Comparison of ENCODE assay signal across 15 cellular contexts in the genomic region with DNA sequence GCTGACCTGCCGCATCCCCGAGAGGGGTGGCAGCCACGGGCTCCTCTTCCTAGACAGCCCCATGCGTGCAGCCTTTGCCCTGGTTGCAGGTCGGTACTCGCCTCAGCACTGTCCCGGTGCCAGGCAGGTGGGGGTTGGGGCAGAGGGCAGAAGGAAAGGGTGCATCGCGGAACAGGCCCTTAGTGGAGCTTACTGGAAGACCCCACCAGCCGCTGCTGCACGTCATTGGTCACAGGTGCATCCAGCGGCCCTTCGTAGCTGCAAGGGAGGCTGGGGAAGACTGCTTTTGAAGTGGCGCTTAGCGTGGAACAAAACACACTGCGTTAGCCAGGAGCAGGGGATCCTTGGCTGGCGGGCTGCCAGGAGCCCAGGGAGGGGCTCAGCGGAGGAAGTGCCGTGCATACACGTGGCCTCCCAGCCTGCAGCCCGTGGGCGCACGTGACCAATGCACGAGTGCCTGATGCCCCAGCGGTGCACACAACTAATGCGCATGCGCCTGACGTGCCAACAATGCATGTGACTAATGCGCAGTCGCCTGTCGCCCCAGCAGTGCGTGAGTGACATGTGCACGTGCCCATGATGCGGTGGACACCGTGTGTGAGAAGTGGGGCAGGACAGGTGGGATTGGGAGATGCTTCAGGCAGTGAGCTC. TPM values are rescaled to one million over a fixed set of nuclear protein-coding genes. Genes with fewer than 3 reads are reported as not detected.
A peak's percentile ranks its signal among the peaks of the same experiment; 100 is the strongest.
DNase-seq lines count a peak whose midpoint lies in the region; ATAC-seq, FAIRE-seq and TF ChIP-seq lines count a peak whose summit lies in the region.
"Had no signal": no experiment of that assay in that cellular context is flagged by ENCODE, and none has a peak within 500 bp of the region (broad histone marks: within the 10 kb centered on the region; RNA-seq: fewer than 3 reads in every experiment).

No MANE protein-coding gene starts in this region.

- H3K4me3 Mint-ChIP-seq in T-helper 1 cell treated with Interleukin-12 subunit alpha and Interleukin-12 subunit beta and Interleukin-4 antibody, amounts not matched to agents 30 μg/mL and 1 μg/mL, for 36 hours = no peak overlapping the region
- H3K4me3 Mint-ChIP-seq: activated naive CD4-positive, alpha-beta T cell treated with anti-CD3 and anti-CD28 coated beads, Interleukin-2, amount 50 U/mL, for 24 hours; stimulated activated naive B cell treated with anti-CD40 and anti-IgM and Interleukin-4, amounts not matched to agents 10 μg/mL and 1 μg/mL and 100 μg/mL, for 72 hours had no signal

- POLR2A ChIA-PET in A549 (lab: Yijun Ruan, JAX) = interaction anchor here (0.5 to 1.0 kb wide), 2 partner anchors 84 to 91 kb away, joined by 4 to 8 read pairs; no protein-coding TSS in a partner anchor

- no peak for ATAC-seq in A549
- no peak for ATAC-seq in psoas muscle
- no peak for ATAC-seq in HG02642 (IDR thresholded peaks at IDR 0.05; ENCODE audit: poor library complexity, unreplicated experiment)
- ATAC-seq in HG03139 (IDR thresholded peaks at IDR 0.05; ENCODE audit: unreplicated experiment) = no peak
- ATAC-seq: stimulated activated naive B cell treated with anti-CD40 and anti-IgM and Interleukin-4, amounts not matched to agents 10 μg/mL and 1 μg/mL and 100 μg/mL, for 72 hours had no signal

- 96% methylated on average over 29 of the region's 35 CpGs for WGBS in A549 (ENCODE audit: missing lambda C conversion rate)
- 89 to 94% (median 90%) methylated on average over 35 of the region's 35 CpGs for WGBS in psoas muscle, 3 donors

- no peak overlapping the region for H3K4me3 ChIP-seq in A549
- no peak overlapping the region for H3K4me3 ChIP-seq in NB4 (ENCODE audit: low read depth, low read length)
- H3K4me3 ChIP-seq in psoas muscle = no peak overlapping the region

- intact Hi-C loops in psoas muscle (cut with DNase I) = loop anchor here in 1 of 2 donors (5.0 kb wide), 1 partner anchor 47 kb away; no protein-coding TSS in a partner anchor

- peak; percentile 13; the same call in 1 of the 2 replicates for TF ChIP-seq POLR2A in A549 (IDR thresholded peaks at IDR 0.05; ENCODE audit: low read length)
- no peak for TF ChIP-seq POLR2A in NB4 (IDR thresholded peaks at IDR 0.05; ENCODE audit: extremely low read depth, insufficient read length)

- DNase-seq in T-helper 1 cell (no peak), A549 (ENCODE audit: low read depth in 1 of 2, low spot score in 1 of 2) (no peak), NB4 (ENCODE audit: low read depth) (peak; percentile 35), mesenteric fat pad (ENCODE audit: low spot score) (peak; percentile 87), psoas muscle (no peak)
- DNase-seq: activated CD4-positive, CD25-positive, alpha-beta regulatory T cell; cortex of kidney; NCI-H1417; NCI-H446; stimulated activated naive B cell treated with anti-CD40 and anti-IgM and Interleukin-4, amounts not matched to agents 10 μg/mL and 1 μg/mL and 100 μg/mL, for 72 hours had no signal

- peaks cover 3 to 54% of the 10 kb centered on the region in 2 donors for H3K36me3 ChIP-seq in psoas muscle (ENCODE audit: insufficient read depth in 1 of 2, low read depth in 1 of 2)

- peaks cover 3% of the 10 kb centered on the region for H3K36me3 Mint-ChIP-seq in T-helper 1 cell treated with Interleukin-12 subunit alpha and Interleukin-12 subunit beta and Interleukin-4 antibody, amounts not matched to agents 30 μg/mL and 1 μg/mL, for 36 hours (ENCODE audit: low read depth)

- CTCF ChIA-PET in A549 (lab: Yijun Ruan, JAX) = interaction anchor here (0.7 to 3.3 kb wide), 3 partner anchors 16 to 786 kb away, joined by 3 to 15 read pairs (median 3); partner anchors contain the start of gene PUS1

- no peaks in the 10 kb centered on the region for H3K4me1 ChIP-seq in A549
- H3K4me1 ChIP-seq in psoas muscle = no peaks in the 10 kb centered on the region

- H3K9me3 Mint-ChIP-seq in T-helper 1 cell treated with Interleukin-12 subunit alpha and Interleukin-12 subunit beta and Interleukin-4 antibody, amounts not matched to agents 30 μg/mL and 1 μg/mL, for 36 hours = no peaks in the 10 kb centered on the region
- H3K9me3 Mint-ChIP-seq: activated naive CD4-positive, alpha-beta T cell treated with anti-CD3 and anti-CD28 coated beads, Interleukin-2, amount 50 U/mL, for 24 hours; stimulated activated naive B cell treated with anti-CD40 and anti-IgM and Interleukin-4, amounts not matched to agents 10 μg/mL and 1 μg/mL and 100 μg/mL, for 72 hours had no signal

- no peak for TF ChIP-seq CTCF in A549 (IDR thresholded peaks at IDR 0.05)
- no peak for TF ChIP-seq CTCF in NB4 (IDR thresholded peaks at IDR 0.05; ENCODE audit: low read depth, low read length)
- no peak for TF ChIP-seq CTCF in psoas muscle (IDR thresholded peaks at IDR 0.05)

- no peaks in the 10 kb centered on the region for H3K27me3 ChIP-seq in psoas muscle (ENCODE audit: insufficient read depth in 3 of 3, low read length in 2 of 3)

- H3K9me3 ChIP-seq in A549 = no peaks in the 10 kb centered on the region
- no peaks in the 10 kb centered on the region for H3K9me3 ChIP-seq in psoas muscle

- H3K4me1 Mint-ChIP-seq in T-helper 1 cell treated with Interleukin-12 subunit alpha and Interleukin-12 subunit beta and Interleukin-4 antibody, amounts not matched to agents 30 μg/mL and 1 μg/mL, for 36 hours (ENCODE audit: low read depth) = peaks cover 14% of the 10 kb centered on the region

- TF ChIP-seq RAD21 in A549 (conservative IDR thresholded peaks at IDR 0.05 in 1 of 2, IDR thresholded peaks at IDR 0.05 in 1 of 2) = no peak

- H3K4me2 ChIP-seq in A549 = no peak overlapping the region

- H3K27ac ChIP-seq in A549 = no peak overlapping the region
- H3K27ac ChIP-seq in psoas muscle = no peak overlapping the region

- no peak for TF ChIP-seq EP300 in A549 (IDR thresholded peaks at IDR 0.05)

- no peak for FAIRE-seq in A549 (lab: Jason Lieb, UNC)
- FAIRE-seq: frontal cortex had no signal

- H3K27me3 Mint-ChIP-seq in T-helper 1 cell treated with Interleukin-12 subunit alpha and Interleukin-12 subunit beta and Interleukin-4 antibody, amounts not matched to agents 30 μg/mL and 1 μg/mL, for 36 hours (ENCODE audit: low read depth) = no peaks in the 10 kb centered on the region
- H3K27me3 Mint-ChIP-seq: activated naive CD4-positive, alpha-beta T cell treated with anti-CD3 and anti-CD28 coated beads, Interleukin-2, amount 50 U/mL, for 24 hours; stimulated activated naive B cell treated with anti-CD40 and anti-IgM and Interleukin-4, amounts not matched to agents 10 μg/mL and 1 μg/mL and 100 μg/mL, for 72 hours had no signal

- H3K27ac Mint-ChIP-seq in T-helper 1 cell treated with Interleukin-12 subunit alpha and Interleukin-12 subunit beta and Interleukin-4 antibody, amounts not matched to agents 30 μg/mL and 1 μg/mL, for 36 hours = peak overlapping the region; percentile 31

TF ChIP-seq in A549, 52 proteins besides CTCF, POLR2A, EP300 and RAD21:
- TF ChIP-seq BHLHE40 (IDR thresholded peaks at IDR 0.05; ENCODE audit: low read depth, low read length) (no peak), FOSB (CRISPR knock-in tag; IDR thresholded peaks at IDR 0.05) (peak; percentile 28; the same call in 1 of the 2 replicates), POLR2AphosphoS2 (conservative IDR thresholded peaks at IDR 0.05; ENCODE audit: low read length) (peak; percentile 71; the same call in 1 of the 2 replicates), JUN (IDR thresholded peaks at IDR 0.05) (peak in 1 of 2 experiments; percentile 54; a peak in 1 of 5 replicates)
TF ChIP-seq in A549: peak in this region for 3.

RNA-seq across cellular contexts. Expression of gene EP400, which starts 5.0 kb away (rescaled TPM):
- 9.7 and 18.5 TPM in 2 replicates for polyA plus RNA-seq in A549 (2011; rRNA removed)
- 9.4 and 11.5 TPM in 2 replicates for polyA plus RNA-seq in A549 (2012; cell fraction: cytosol; rRNA removed)
- 35.1 and 46.1 TPM in 2 replicates for polyA plus RNA-seq in A549 (2012; cell fraction: nucleus; rRNA removed)
- 14.9 to 18.0 TPM (median 15.2 TPM) in 3 replicates for polyA plus RNA-seq in A549 (2017; fragmentation: RNase III; extraction: RNeasy Plus Mini Kit Qiagen cat#74134 plus additional on column Dnase treatment)
- polyA minus RNA-seq in A549 (2011; rRNA and poly(A)+ RNA removed) = 21.2 and 25.8 TPM in 2 replicates
- total RNA-seq in mesenteric fat pad = 43.2 TPM
- total RNA-seq in psoas muscle = 10 to 100 TPM; 18.4 to 24.5 (median 22.9) TPM
- polyA plus RNA-seq in psoas muscle = 10 to 100 TPM in 1 of 3 donors, 1 to 10 TPM in 2; 8.0 to 11.8 (median 9.4) TPM

RNA-seq across cellular contexts. Expression of gene PUS1, which starts 15.7 kb away (rescaled TPM):
- polyA plus RNA-seq in A549 (2011; rRNA removed) = 47.9 and 62.8 TPM in 2 replicates
- polyA plus RNA-seq in A549 (2012; cell fraction: cytosol; rRNA removed) = 173 and 184 TPM in 2 replicates
- 253 and 289 TPM in 2 replicates for polyA plus RNA-seq in A549 (2012; cell fraction: nucleus; rRNA removed)
- polyA plus RNA-seq in A549 (2017; fragmentation: RNase III; extraction: RNeasy Plus Mini Kit Qiagen cat#74134 plus additional on column Dnase treatment) = 50.3 to 55.0 TPM (median 51.1 TPM) in 3 replicates
- polyA minus RNA-seq in A549 (2011; rRNA and poly(A)+ RNA removed) = 50.5 and 54.5 TPM in 2 replicates
- 38.1 TPM for total RNA-seq in mesenteric fat pad
- total RNA-seq in psoas muscle = 10 to 100 TPM; 11.7 to 21.4 (median 18.7) TPM
- polyA plus RNA-seq in psoas muscle = 10 to 100 TPM; 17.5 to 46.8 (median 20.1) TPM

RNA-seq across cellular contexts. Expression of gene ULK1, which starts 50.3 kb away (rescaled TPM):
- polyA plus RNA-seq in A549 (2011; rRNA removed) = 15.1 and 18.4 TPM in 2 replicates
- polyA plus RNA-seq in A549 (2012; cell fraction: cytosol; rRNA removed) = 43.7 and 65.4 TPM in 2 replicates
- polyA plus RNA-seq in A549 (2012; cell fraction: nucleus; rRNA removed) = 271 and 363 TPM in 2 replicates
- 37.7 to 49.2 TPM (median 46.2 TPM) in 3 replicates for polyA plus RNA-seq in A549 (2017; fragmentation: RNase III; extraction: RNeasy Plus Mini Kit Qiagen cat#74134 plus additional on column Dnase treatment)
- polyA minus RNA-seq in A549 (2011; rRNA and poly(A)+ RNA removed) = 13.4 and 13.5 TPM in 2 replicates
- 19.4 TPM for total RNA-seq in mesenteric fat pad
- 10 to 100 TPM; 58.0 to 90.4 (median 68.0) TPM for total RNA-seq in psoas muscle
- 10 to 100 TPM in 2 of 3 donors, 1 to 10 TPM in 1; 4.1 to 47.1 (median 25.7) TPM for polyA plus RNA-seq in psoas muscle

Comparison
In these comparisons a context has a peak if more than half of its experiments do, and no peak if none do; other contexts are left out.
1. DNase-seq: peak in NB4 (single experiment) and mesenteric fat pad (single experiment); none in T-helper 1 cell (0 of 5), A549 (0 of 2) and psoas muscle (0 of 2).